Comparison of ENCODE assay signal across 29 cellular contexts in the genomic region with DNA sequence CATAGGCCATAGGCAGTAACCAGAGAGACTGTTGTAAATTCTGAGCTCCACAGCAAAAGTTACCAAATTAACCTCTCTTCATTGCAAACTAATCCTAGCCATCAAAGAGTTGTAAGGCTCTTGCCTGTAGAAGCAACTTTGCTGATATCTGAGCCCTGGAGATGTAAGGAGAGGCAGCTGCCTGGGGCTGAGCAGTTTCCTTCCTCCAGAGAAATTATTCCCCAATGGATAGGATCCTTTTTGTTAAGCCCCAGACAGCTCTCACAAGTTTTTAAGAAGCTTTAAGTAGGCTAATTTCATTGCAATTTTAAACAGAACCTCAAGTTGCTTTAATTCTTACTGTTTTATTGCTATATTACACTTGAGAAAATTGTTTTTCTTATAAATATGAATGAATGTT.
"Had no signal": no experiment of that assay in that cellular context is flagged by ENCODE, and none has a peak within 500 bp of the region (broad histone marks: within the 10 kb centered on the region; RNA-seq: fewer than 3 reads in every experiment).

No MANE protein-coding gene starts in this region.

- H3K4me1 ChIP-seq: left lung, pancreas, prostate gland, stomach, thyroid gland, transverse colon, upper lobe of left lung, vagina had no signal

- DNase-seq: hippocampal formation; kidney glomerular epithelial cell; left cardiac atrium; left lung; midbrain; mucosa of descending colon; naive thymus-derived CD4-positive, alpha-beta T cell; nucleus accumbens; pancreas; posterior cingulate gyrus; retina; right cardiac atrium; stimulated activated CD4-positive, alpha-beta T cell treated with anti-CD3 and anti-CD28 coated beads, Interleukin-12 subunit alpha, Interleukin-12 subunit beta, amount 100 ng/mL, for 4 hours; stimulated activated CD4-positive, alpha-beta T cell treated with anti-CD3 and anti-CD28 coated beads, Interleukin-15, amount 100 ng/mL, for 24 hours; stimulated activated CD4-positive, alpha-beta T cell treated with anti-CD3 and anti-CD28 coated beads, Interleukin-2, amount 100 ng/mL, for 24 hours; stimulated activated CD4-positive, alpha-beta T cell treated with anti-CD3 and anti-CD28 coated beads, Interleukin-4, amount 100 ng/mL, for 1 hour; stimulated activated naive B cell treated with anti-CD40 and anti-IgM and Interleukin-4, amounts not matched to agents 10 μg/mL and 1 μg/mL and 100 μg/mL, for 72 hours; stimulated activated naive CD8-positive, alpha-beta T cell treated with anti-CD3 and anti-CD28 coated beads, Interleukin-15, Interleukin-2, amounts not matched to agents 100 U/mL and 50 U/mL, for 24 hours; stomach; testis; thyroid gland; transverse colon; upper lobe of left lung had no signal

- H3K27ac ChIP-seq: left lung, pancreas, prostate gland, skin epidermis, stomach, thyroid gland, transverse colon, upper lobe of left lung, vagina had no signal

- ATAC-seq: left cardiac atrium; left lung; mucosa of descending colon; naive thymus-derived CD4-positive, alpha-beta T cell; natural killer cell treated with Interleukin-12 subunit alpha and Interleukin-12 subunit beta and Interleukin-15 and Interleukin-18, amount 100 ng/mL, for 72 hours; pancreas; right cardiac atrium; sciatic nerve; stimulated activated naive B cell treated with anti-CD40 and anti-IgM and Interleukin-4, amounts not matched to agents 10 μg/mL and 1 μg/mL and 100 μg/mL, for 72 hours; stimulated activated naive CD8-positive, alpha-beta T cell treated with anti-CD3 and anti-CD28 coated beads, Interleukin-15, Interleukin-2, amounts not matched to agents 100 U/mL and 50 U/mL, for 24 hours had no signal

- H3K36me3 ChIP-seq: left lung, pancreas, prostate gland, stomach, thyroid gland, transverse colon, upper lobe of left lung, vagina had no signal

- H3K9me3 ChIP-seq: pancreas, prostate gland, testis, thyroid gland, vagina had no signal

- H3K27me3 ChIP-seq: left lung, pancreas, stomach, testis, thyroid gland, transverse colon, upper lobe of left lung, vagina had no signal

- H3K4me3 ChIP-seq: left lung, lung, mucosa of descending colon, pancreas, prostate gland, skin epidermis, stomach, testis, thyroid gland, transverse colon, upper lobe of left lung, vagina had no signal
